18 cellular contexts compared by ENCODE assay signal in genomic region chr5:138956801-138957200, GRCh38.
DNase-seq lines count a peak whose midpoint lies in the region; ATAC-seq, FAIRE-seq and TF ChIP-seq lines count a peak whose summit lies in the region.
"Had no signal": no experiment of that assay in that cellular context is flagged by ENCODE, and none has a peak within 500 bp of the region (broad histone marks: within the 10 kb centered on the region; RNA-seq: fewer than 3 reads in every experiment).

No MANE protein-coding gene starts in this region.

- H3K4me3 ChIP-seq in HEK293 (ENCODE audit: low read depth, low read length) (no peak overlapping the region), WERI-Rb-1 (ENCODE audit: low read depth, low read length) (no peak overlapping the region), left lung (no peak overlapping the region)
- H3K4me3 ChIP-seq: GM12878, GM23248 had no signal

- ATAC-seq in left lung, result no peak
- ATAC-seq: GM12878, HCT116, HepG2 had no signal

- peaks cover 16% of the 10 kb centered on the region for H3K9me3 Mint-ChIP-seq in glutamatergic neuron (ENCODE audit: unreplicated experiment)
- H3K9me3 Mint-ChIP-seq: CD4-positive, alpha-beta memory T cell had no signal

- CTCF ChIA-PET in HEK293 (lab: Yijun Ruan, JAX), result interaction anchor here (0.6 to 1.3 kb wide), 3 partner anchors 9 to 169 kb away, joined by 3 to 8 read pairs (median 5); no protein-coding TSS in a partner anchor

- peaks cover 10% of the 10 kb centered on the region for H3K27me3 Mint-ChIP-seq in glutamatergic neuron (ENCODE audit: unreplicated experiment)
- H3K27me3 Mint-ChIP-seq: CD4-positive, alpha-beta memory T cell had no signal

- H3K27ac ChIP-seq in HEK293 (ENCODE audit: extremely low read depth, low read depth, low read length), result no peak overlapping the region
- peak overlapping the region; percentile 92 for H3K27ac ChIP-seq in WERI-Rb-1
- no peak overlapping the region for H3K27ac ChIP-seq in left lung
- H3K27ac ChIP-seq: C4-2B, GM23248 had no signal

- peak overlapping the region; percentile 76 for H3K27ac Mint-ChIP-seq in glutamatergic neuron (ENCODE audit: unreplicated experiment)
- H3K27ac Mint-ChIP-seq: CD4-positive, alpha-beta memory T cell had no signal

- TF ChIP-seq CTCF in HEK293 (tag by site-specific recombination; IDR thresholded peaks at IDR 0.05), result no peak
- no peak for TF ChIP-seq CTCF in WERI-Rb-1 (IDR thresholded peaks at IDR 0.05; ENCODE audit: low read depth, low read length)
- TF ChIP-seq CTCF in glutamatergic neuron (IDR thresholded peaks at IDR 0.05; ENCODE audit: partially characterized antibody, unreplicated experiment), result no peak
- TF ChIP-seq CTCF in left lung (IDR thresholded peaks at IDR 0.05), result no peak

- intact Hi-C loops in posterior vena cava (cut with DNase I) (no loop called here), left lung (cut with DNase I) (no loop called here)

- H3K4me3 Mint-ChIP-seq in glutamatergic neuron (ENCODE audit: unreplicated experiment), result no peak overlapping the region
- H3K4me3 Mint-ChIP-seq: CD4-positive, alpha-beta memory T cell had no signal

- H3K27me3 ChIP-seq in WERI-Rb-1 (ENCODE audit: insufficient read depth, low read depth, severe bottlenecking) (no peaks in the 10 kb centered on the region), left lung (no peaks in the 10 kb centered on the region)
- H3K27me3 ChIP-seq: BE2C had no signal

- no peaks in the 10 kb centered on the region for H3K36me3 ChIP-seq in HEK293 (ENCODE audit: control insufficient read depth in 2 of 2, insufficient read depth in 1 of 2, low read length in 2 of 2)
- no peaks in the 10 kb centered on the region for H3K36me3 ChIP-seq in WERI-Rb-1
- H3K36me3 ChIP-seq in left lung, result no peaks in the 10 kb centered on the region
- H3K36me3 ChIP-seq: BE2C had no signal

- no peak for FAIRE-seq in GM19239 (lab: Jason Lieb, UNC)
- FAIRE-seq: A204.1, GM12878, GM18507, H54, HepG2 had no signal

- POLR2A ChIA-PET in HEK293 (lab: Yijun Ruan, JAX), result no interaction called here

- no peaks in the 10 kb centered on the region for H3K9me3 ChIP-seq in HEK293 (ENCODE audit: control insufficient read depth, insufficient read depth, low read depth, low read length)
- no peaks in the 10 kb centered on the region for H3K9me3 ChIP-seq in WERI-Rb-1 (ENCODE audit: severe bottlenecking)
- no peaks in the 10 kb centered on the region for H3K9me3 ChIP-seq in left lung
- H3K9me3 ChIP-seq: BE2C had no signal

- peaks cover 57% of the 10 kb centered on the region for H3K4me1 Mint-ChIP-seq in glutamatergic neuron (ENCODE audit: low read depth, unreplicated experiment)

- no peak for DNase-seq in WERI-Rb-1
- DNase-seq in glutamatergic neuron, result no peak
- DNase-seq in posterior vena cava (ENCODE audit: low spot score), result peak; percentile 26
- no peak for DNase-seq in left lung
- no peak for DNase-seq in GM19239 (ENCODE audit: insufficient read length, low spot score)
- DNase-seq in SIG-M5 (lab: John Stamatoyannopoulos, UW), result no peak
- DNase-seq: BE2C; CD4-positive, alpha-beta memory T cell; DMS79; GM23248 had no signal

- H3K36me3 Mint-ChIP-seq in glutamatergic neuron (ENCODE audit: unreplicated experiment), result no peaks in the 10 kb centered on the region
- H3K36me3 Mint-ChIP-seq: CD4-positive, alpha-beta memory T cell had no signal

- H3K4me1 ChIP-seq in HEK293 (ENCODE audit: control insufficient read depth, insufficient read depth, low read length) (peaks cover 3% of the 10 kb centered on the region; the same call in 1 of the 2 replicates), left lung (peaks cover 19 to 27% of the 10 kb centered on the region in 2 donors)

TF ChIP-seq in HEK293, 187 proteins besides CTCF, POLR2A, EP300 and RAD21:
- no peak for TF ChIP-seq ZNF2 (tag by site-specific recombination; IDR thresholded peaks at IDR 0.05)
- peak; percentile 72; the same call in 1 of the 2 replicates for TF ChIP-seq ZFHX2 (tag by site-specific recombination; conservative IDR thresholded peaks at IDR 0.05)
- peak; percentile 70 for TF ChIP-seq EGR2 (tag by site-specific recombination; IDR thresholded peaks at IDR 0.05; ENCODE audit: low read depth)
